ENCODE assay signal across 22 cellular contexts in genomic region chr12:39931231-39931630, GRCh38.
DNase-seq lines count a peak whose midpoint lies in the region; ATAC-seq and TF ChIP-seq lines count a peak whose summit lies in the region.
"Had no signal": no experiment of that assay in that cellular context is flagged by ENCODE, and none has a peak within 500 bp of the region (broad histone marks: within the 10 kb centered on the region; RNA-seq: fewer than 3 reads in every experiment).

No MANE protein-coding gene starts in this region.

- peaks cover 11% of the 10 kb centered on the region for H4K20me1 ChIP-seq in OCI-LY3 (ENCODE audit: insufficient read depth, low read length)

- H3K4me1 ChIP-seq in OCI-LY3 (ENCODE audit: low read length), result peaks cover 75% of the 10 kb centered on the region
- no peaks in the 10 kb centered on the region for H3K4me1 ChIP-seq in left lung
- peaks cover 6% of the 10 kb centered on the region for H3K4me1 ChIP-seq in upper lobe of right lung
- H3K4me1 ChIP-seq: A549, Caco-2 had no signal

- H3K4me3 ChIP-seq in OCI-LY3 (ENCODE audit: low read length) (peak overlapping the region; percentile 41), left lung (no peak overlapping the region), upper lobe of right lung (no peak overlapping the region), WERI-Rb-1 (ENCODE audit: low read depth, low read length) (no peak overlapping the region)
- H3K4me3 ChIP-seq: A549, GM12878, GM23248, HAP-1 had no signal

- ATAC-seq in activated naive CD8-positive, alpha-beta T cell treated with anti-CD3 and anti-CD28 coated beads, Interleukin-2, amount 50 U/mL, for 24 hours, result no peak
- ATAC-seq in left lung, result peak; percentile 89
- peak; percentile 76 for ATAC-seq in upper lobe of right lung
- no peak for ATAC-seq in activated CD4-positive, CD25-positive, alpha-beta regulatory T cell treated with anti-CD3 and anti-CD28 coated beads, Interleukin-2, amount 50 U/mL, for 24 hours
- ATAC-seq: A549, GM12878, PC-3 had no signal

- H3K36me3 ChIP-seq in OCI-LY3 (replicated peaks; ENCODE audit: low read depth, low read length), result no peaks in the 10 kb centered on the region
- no peaks in the 10 kb centered on the region for H3K36me3 ChIP-seq in left lung
- H3K36me3 ChIP-seq in upper lobe of right lung, result no peaks in the 10 kb centered on the region
- no peaks in the 10 kb centered on the region for H3K36me3 ChIP-seq in WERI-Rb-1
- H3K36me3 ChIP-seq: HAP-1 had no signal

- H3K9me3 ChIP-seq in OCI-LY3 (ENCODE audit: insufficient read depth, low read length), result no peaks in the 10 kb centered on the region
- no peaks in the 10 kb centered on the region for H3K9me3 ChIP-seq in left lung
- H3K9me3 ChIP-seq in upper lobe of right lung, result no peaks in the 10 kb centered on the region
- no peaks in the 10 kb centered on the region for H3K9me3 ChIP-seq in WERI-Rb-1 (ENCODE audit: severe bottlenecking)
- H3K9me3 ChIP-seq: A549, Caco-2, HAP-1 had no signal

- H3K27me3 ChIP-seq in OCI-LY3 (ENCODE audit: low read depth, low read length) (no peaks in the 10 kb centered on the region), left lung (no peaks in the 10 kb centered on the region), upper lobe of right lung (no peaks in the 10 kb centered on the region), WERI-Rb-1 (ENCODE audit: insufficient read depth, low read depth, severe bottlenecking) (no peaks in the 10 kb centered on the region)

- no peaks in the 10 kb centered on the region for H3K27me3 Mint-ChIP-seq in activated naive CD8-positive, alpha-beta T cell treated with anti-CD3 and anti-CD28 coated beads for 36 hours
- H3K27me3 Mint-ChIP-seq in activated naive CD8-positive, alpha-beta T cell treated with anti-CD3 and anti-CD28 coated beads, Interleukin-2, amount 50 U/mL, for 24 hours, result no peaks in the 10 kb centered on the region
- H3K27me3 Mint-ChIP-seq: CD4-positive, alpha-beta T cell had no signal

- peak overlapping the region; percentile 4 for H3K27ac Mint-ChIP-seq in activated naive CD8-positive, alpha-beta T cell treated with anti-CD3 and anti-CD28 coated beads for 36 hours
- no peak overlapping the region for H3K27ac Mint-ChIP-seq in activated naive CD8-positive, alpha-beta T cell treated with anti-CD3 and anti-CD28 coated beads, Interleukin-2, amount 50 U/mL, for 24 hours
- H3K27ac Mint-ChIP-seq: CD4-positive, alpha-beta T cell had no signal

- no peak for DNase-seq in activated naive CD8-positive, alpha-beta T cell treated with anti-CD3 and anti-CD28 coated beads for 36 hours
- no peak for DNase-seq in activated naive CD8-positive, alpha-beta T cell treated with anti-CD3 and anti-CD28 coated beads, Interleukin-2, amount 50 U/mL, for 24 hours
- DNase-seq in left lung, result peak in 1 of 2 donors; percentile 44
- DNase-seq in upper lobe of right lung, result no peak
- no peak for DNase-seq in WERI-Rb-1
- DNase-seq: Caco-2; CD4-positive, alpha-beta T cell; GM23248; Kasumi-1; MM.1S; NCI-H1092; NCI-H1694 treated with DMSO at 0.1 percent for 48 hours; NCI-H2107; NCI-H446 treated with DMSO at 0.1 percent for 48 hours; NCI-H748 treated with DMSO at 0.1 percent for 48 hours; PC-3 had no signal

- H3K27ac ChIP-seq in OCI-LY3 (ENCODE audit: low read length) (peak overlapping the region; percentile 16; the same call in 1 of the 2 replicates), left lung (no peak overlapping the region), upper lobe of right lung (no peak overlapping the region), WERI-Rb-1 (no peak overlapping the region)
- H3K27ac ChIP-seq: A549, GM23248, RWPE1 had no signal

- peak overlapping the region; percentile 71 for H3K4me2 ChIP-seq in OCI-LY3 (ENCODE audit: low read length)
- H3K4me2 ChIP-seq: A549 had no signal

- intact Hi-C loops in left lung (cut with DNase I) (no loop called here), upper lobe of right lung (cut with DNase I) (no loop called here)

- H3K9ac ChIP-seq in OCI-LY3 (ENCODE audit: low read length), result 0 out of 2 replicates have a peak overlapping the region, but pooled peaks have one; percentile 2
- H3K9ac ChIP-seq: GM23248 had no signal

- no peak for TF ChIP-seq CTCF in OCI-LY3 (IDR thresholded peaks at IDR 0.05; ENCODE audit: low read depth, low read length)
- TF ChIP-seq CTCF in left lung (IDR thresholded peaks at IDR 0.05), result no peak
- TF ChIP-seq CTCF in upper lobe of right lung (IDR thresholded peaks at IDR 0.05), result no peak
- TF ChIP-seq CTCF in WERI-Rb-1 (IDR thresholded peaks at IDR 0.05; ENCODE audit: low read depth, low read length), result no peak

- no peak overlapping the region for H3K4me3 Mint-ChIP-seq in activated naive CD8-positive, alpha-beta T cell treated with anti-CD3 and anti-CD28 coated beads for 36 hours
- H3K4me3 Mint-ChIP-seq in activated naive CD8-positive, alpha-beta T cell treated with anti-CD3 and anti-CD28 coated beads, Interleukin-2, amount 50 U/mL, for 24 hours, result no peak overlapping the region
- H3K4me3 Mint-ChIP-seq: CD4-positive, alpha-beta T cell had no signal

- H3K4me1 Mint-ChIP-seq in activated naive CD8-positive, alpha-beta T cell treated with anti-CD3 and anti-CD28 coated beads for 36 hours, result peaks cover 8% of the 10 kb centered on the region
- H3K4me1 Mint-ChIP-seq in activated naive CD8-positive, alpha-beta T cell treated with anti-CD3 and anti-CD28 coated beads, Interleukin-2, amount 50 U/mL, for 24 hours, result peaks cover 9% of the 10 kb centered on the region

- no peaks in the 10 kb centered on the region for H3K36me3 Mint-ChIP-seq in activated naive CD8-positive, alpha-beta T cell treated with anti-CD3 and anti-CD28 coated beads for 36 hours
- H3K36me3 Mint-ChIP-seq in activated naive CD8-positive, alpha-beta T cell treated with anti-CD3 and anti-CD28 coated beads, Interleukin-2, amount 50 U/mL, for 24 hours (ENCODE audit: low read depth), result no peaks in the 10 kb centered on the region

- H2AFZ ChIP-seq in OCI-LY3 (ENCODE audit: low read depth, low read length), result no peak overlapping the region
- H2AFZ ChIP-seq: GM23248 had no signal

- no peaks in the 10 kb centered on the region; the same call in 1 of the 2 replicates for H3K79me2 ChIP-seq in OCI-LY3 (ENCODE audit: low read length)

- no peaks in the 10 kb centered on the region for H3K9me3 Mint-ChIP-seq in activated naive CD8-positive, alpha-beta T cell treated with anti-CD3 and anti-CD28 coated beads for 36 hours
- H3K9me3 Mint-ChIP-seq in activated naive CD8-positive, alpha-beta T cell treated with anti-CD3 and anti-CD28 coated beads, Interleukin-2, amount 50 U/mL, for 24 hours, result no peaks in the 10 kb centered on the region
- H3K9me3 Mint-ChIP-seq: CD4-positive, alpha-beta T cell had no signal

Comparison
In these comparisons a context has a peak if more than half of its experiments do, and no peak if none do; other contexts are left out.
1. ATAC-seq: peak in left lung (single experiment) and upper lobe of right lung (single experiment); none in activated naive CD8-positive, alpha-beta T cell treated with anti-CD3 and anti-CD28 coated beads, Interleukin-2, amount 50 U/mL, for 24 hours (single experiment) and activated CD4-positive, CD25-positive, alpha-beta regulatory T cell treated with anti-CD3 and anti-CD28 coated beads, Interleukin-2, amount 50 U/mL, for 24 hours (0 of 2).